ENCODE assay signal across 24 cellular contexts in genomic region chr20:33969563-33969962, GRCh38. TPM values are rescaled to one million over a fixed set of nuclear protein-coding genes. Genes with fewer than 3 reads are reported as not detected.
A peak's percentile ranks its signal among the peaks of the same experiment; 100 is the strongest.
DNase-seq lines count a peak whose midpoint lies in the region; ATAC-seq, FAIRE-seq and TF ChIP-seq lines count a peak whose summit lies in the region.
"Had no signal": no experiment of that assay in that cellular context is flagged by ENCODE, and none has a peak within 500 bp of the region (broad histone marks: within the 10 kb centered on the region; RNA-seq: fewer than 3 reads in every experiment).

No MANE protein-coding gene starts in this region.

- no peak for TF ChIP-seq POLR2A in HepG2 (IDR thresholded peaks at IDR 0.05; ENCODE audit: insufficient read depth in 1 of 2, low read depth in 2 of 2, low read length in 2 of 2)
- no peak for TF ChIP-seq POLR2A in right lobe of liver (IDR thresholded peaks at IDR 0.05)

- no peak overlapping the region for H3K4me2 ChIP-seq in HepG2 (ENCODE audit: low read depth, low read length)
- H3K4me2 ChIP-seq: A549; BLaER1 treated with 17β-estradiol and CSF1 and Interleukin-3, amounts not matched to agents 10 nM and 100 nM had no signal

- TF ChIP-seq CTCF in HepG2 (CRISPR knock-in tag; IDR thresholded peaks at IDR 0.05), result no peak
- no peak for TF ChIP-seq CTCF in right lobe of liver (IDR thresholded peaks at IDR 0.05)
- TF ChIP-seq CTCF in chondrocyte (IDR thresholded peaks at IDR 0.05), result no peak
- no peak for TF ChIP-seq CTCF in tibial artery (IDR thresholded peaks at IDR 0.05)

- H3K27me3 Mint-ChIP-seq in chondrocyte (ENCODE audit: low read depth), result peaks cover 2% of the 10 kb centered on the region
- H3K27me3 Mint-ChIP-seq: CD4-positive, alpha-beta T cell had no signal

- no peak overlapping the region for H2AFZ ChIP-seq in HepG2 (ENCODE audit: low read length)

- no peak for TF ChIP-seq EP300 in HepG2 (IDR thresholded peaks at IDR 0.05; ENCODE audit: low read depth in 2 of 2, low read length in 2 of 2)
- no peak for TF ChIP-seq EP300 in HepG2 (CRISPR knock-in tag; IDR thresholded peaks at IDR 0.05; ENCODE audit: borderline replicate concordance)

- in situ Hi-C loops in HepG2 (cut with HindIII; ENCODE audit: extremely low pct_ligation_motif_present, low pct_unique_long_range_greater_than_20kb), result no loop called here

- DNase-seq in HepG2 (ENCODE audit: low spot score), result no peak
- no peak for DNase-seq in right lobe of liver
- no peak for DNase-seq in chondrocyte (ENCODE audit: low spot score)
- no peak for DNase-seq in tibial artery
- no peak for DNase-seq in pons (ENCODE audit: low spot score)
- DNase-seq: 8988T; ACHN; AML-193; BE2C; CD4-positive, alpha-beta T cell; CD8-positive, alpha-beta memory T cell; DMS53; DMS79 treated with DMSO at 0.1 percent for 48 hours; GF-D8; GOT3; H7; HCEC 1CT had no signal

- 36% methylated on average over 4 of the region's 4 CpGs for WGBS in HepG2 (ENCODE audit: low lambda C conversion rate)
- WGBS in right lobe of liver (ENCODE audit: insufficient coverage, low coverage, low lambda C conversion rate, missing lambda C conversion rate), result 76% methylated on average over 4 of the region's 4 CpGs

- no TSS peak for BruUV-seq in HepG2 (replicated peaks; lab: Mats Ljungman, UMichigan)

- H3K9me3 ChIP-seq in HepG2 (ENCODE audit: low read length), result no peaks in the 10 kb centered on the region
- H3K9me3 ChIP-seq in right lobe of liver, result no peaks in the 10 kb centered on the region
- no peaks in the 10 kb centered on the region for H3K9me3 ChIP-seq in tibial artery
- H3K9me3 ChIP-seq: BE2C had no signal

- H3K36me3 Mint-ChIP-seq in chondrocyte (ENCODE audit: low read depth), result no peaks in the 10 kb centered on the region
- H3K36me3 Mint-ChIP-seq: CD14-positive monocyte; CD8-positive, alpha-beta memory T cell had no signal

- no peaks in the 10 kb centered on the region for H3K4me1 ChIP-seq in HepG2 (ENCODE audit: insufficient read depth, low read length)
- H3K4me1 ChIP-seq in right lobe of liver, result no peaks in the 10 kb centered on the region
- peaks cover 0 to 48% (median 11%) of the 10 kb centered on the region in 4 donors for H3K4me1 ChIP-seq in tibial artery
- H3K4me1 ChIP-seq: A549, BE2C had no signal

- no peaks in the 10 kb centered on the region for H3K79me2 ChIP-seq in HepG2 (ENCODE audit: insufficient read depth, low read length)

- peaks cover 7% of the 10 kb centered on the region for H3K9me3 Mint-ChIP-seq in chondrocyte (ENCODE audit: low read depth)
- H3K9me3 Mint-ChIP-seq: CD4-positive, alpha-beta T cell; CD8-positive, alpha-beta memory T cell had no signal

- POLR2A ChIA-PET in HepG2 (lab: Yijun Ruan, JAX), result interaction anchor here (1.4 kb wide), 1 partner anchor 23 kb away, joined by 7 read pairs; the partner anchor contains the start of gene RALY

- CTCF ChIA-PET in HepG2 (lab: Yijun Ruan, JAX; ENCODE audit: low intra/inter-chr PET ratio, low total read pairs), result no interaction called here

- no peak for FAIRE-seq in HepG2 (lab: Jason Lieb, UNC)
- FAIRE-seq: A549, GM12891, GM18507 had no signal

- peak; percentile 29; the same call in 1 of the 3 replicates for ATAC-seq in HepG2
- no peak for ATAC-seq in right lobe of liver
- ATAC-seq in HG03439 (IDR thresholded peaks at IDR 0.05; ENCODE audit: unreplicated experiment), result no peak
- no peak for ATAC-seq in HG02973 (IDR thresholded peaks at IDR 0.05; ENCODE audit: unreplicated experiment)
- ATAC-seq: A549 had no signal

- intact Hi-C loops in HepG2 (cut with micrococcal nuclease; ENCODE audit: unreplicated experiment), result no loop called here
- intact Hi-C loops in right lobe of liver (cut with DNase I), result no loop called here
- intact Hi-C loops in tibial artery (cut with DNase I; ENCODE audit: low total_unique reads), result no loop called here

- H3K27me3 ChIP-seq in HepG2 (ENCODE audit: control insufficient read depth in 1 of 2, insufficient read depth in 2 of 2, low read length in 2 of 2), result peaks cover 3 to 35% of the 10 kb centered on the region in 2 experiments; a peak in 3 of 5 replicates
- no peaks in the 10 kb centered on the region for H3K27me3 ChIP-seq in right lobe of liver
- H3K27me3 ChIP-seq in tibial artery, result no peaks in the 10 kb centered on the region
- H3K27me3 ChIP-seq: BE2C; BLaER1 treated with 17β-estradiol and CSF1 and Interleukin-3, amounts not matched to agents 10 nM and 100 nM had no signal

- no peak for TF ChIP-seq RAD21 in HepG2 (CRISPR knock-in tag; IDR thresholded peaks at IDR 0.05)

- H4K20me1 ChIP-seq in HepG2 (ENCODE audit: insufficient read depth, low read length), result no peaks in the 10 kb centered on the region
- H4K20me1 ChIP-seq: BLaER1 treated with 17β-estradiol and CSF1 and Interleukin-3, amounts not matched to agents 10 nM and 100 nM had no signal

- H3K9ac ChIP-seq in HepG2 (ENCODE audit: insufficient read depth, low read depth, low read length), result no peak overlapping the region
- H3K9ac ChIP-seq: BLaER1 treated with 17β-estradiol and CSF1 and Interleukin-3, amounts not matched to agents 10 nM and 100 nM had no signal

- H3K36me3 ChIP-seq in HepG2 (replicated peaks in 1 of 2; ENCODE audit: control insufficient read depth in 1 of 2, insufficient read depth in 2 of 2, low read length in 2 of 2) (no peaks in the 10 kb centered on the region), right lobe of liver (no peaks in the 10 kb centered on the region), tibial artery (no peaks in the 10 kb centered on the region)
- H3K36me3 ChIP-seq: BE2C; BLaER1 treated with 17β-estradiol and CSF1 and Interleukin-3, amounts not matched to agents 10 nM and 100 nM had no signal

- no peak overlapping the region for H3K4me3 ChIP-seq in HepG2 (replicated peaks in 1 of 3; ENCODE audit: insufficient read depth in 1 of 3, low read depth in 2 of 3, low read length in 3 of 3)
- H3K4me3 ChIP-seq in right lobe of liver, result no peak overlapping the region
- H3K4me3 ChIP-seq in tibial artery, result no peak overlapping the region
- H3K4me3 ChIP-seq: A549; BLaER1 treated with 17β-estradiol and CSF1 and Interleukin-3, amounts not matched to agents 10 nM and 100 nM had no signal

- H3K4me3 Mint-ChIP-seq in chondrocyte (ENCODE audit: unreplicated experiment), result no peak overlapping the region
- H3K4me3 Mint-ChIP-seq: CD14-positive monocyte; CD4-positive, alpha-beta T cell; CD8-positive, alpha-beta memory T cell had no signal

- peaks cover 13% of the 10 kb centered on the region for H3K4me1 Mint-ChIP-seq in chondrocyte (ENCODE audit: low read depth)
- H3K4me1 Mint-ChIP-seq: CD8-positive, alpha-beta memory T cell had no signal

- H3K27ac ChIP-seq in HepG2 (ENCODE audit: extremely low read length, insufficient read depth, low read length) (no peak overlapping the region), right lobe of liver (no peak overlapping the region), tibial artery (peak overlapping the region; percentile 5 to 27)
- H3K27ac ChIP-seq: A549; BLaER1 treated with 17β-estradiol and CSF1 and Interleukin-3, amounts not matched to agents 10 nM and 100 nM had no signal

- H3K27ac Mint-ChIP-seq in chondrocyte (ENCODE audit: unreplicated experiment), result peak overlapping the region; percentile 11
- H3K27ac Mint-ChIP-seq: CD14-positive monocyte; CD4-positive, alpha-beta T cell; CD8-positive, alpha-beta memory T cell had no signal

TF ChIP-seq in HepG2, 621 proteins besides CTCF, POLR2A, EP300 and RAD21:
- TF ChIP-seq ZNF432 (CRISPR knock-in tag; IDR thresholded peaks at IDR 0.05; ENCODE audit: borderline replicate concordance), result no peak
- TF ChIP-seq KLF9 (CRISPR knock-in tag; IDR thresholded peaks at IDR 0.05; ENCODE audit: low read depth), result no peak
- no peak for TF ChIP-seq ZNF605 (CRISPR knock-in tag; IDR thresholded peaks at IDR 0.05)
- no peak for TF ChIP-seq ZNF747 (CRISPR knock-in tag; IDR thresholded peaks at IDR 0.05; ENCODE audit: borderline replicate concordance)
- TF ChIP-seq MAF1 (CRISPR knock-in tag; IDR thresholded peaks at IDR 0.05; ENCODE audit: borderline replicate concordance), result no peak
- TF ChIP-seq SALL2 (CRISPR knock-in tag; IDR thresholded peaks at IDR 0.05), result no peak
- no peak for TF ChIP-seq GTF3A (CRISPR knock-in tag; conservative IDR thresholded peaks at IDR 0.05)
- TF ChIP-seq MEIS1 (CRISPR knock-in tag; IDR thresholded peaks at IDR 0.05; ENCODE audit: borderline replicate concordance), result no peak

RNA-seq across cellular contexts. Expression of gene RALY, which starts 24.1 kb away (rescaled TPM):
- total RNA-seq in HepG2 (2016; rRNA removed; fragmentation: Illumina TruSeq; extraction: Trizol), result 186 and 213 TPM in 2 replicates
- 149 TPM in 2 replicates for total RNA-seq in HepG2 (2016; cell fraction: cytosol; rRNA removed; fragmentation: Illumina TruSeq; extraction: Trizol; ENCODE audit: low read depth)
- 189 and 205 TPM in 2 replicates for total RNA-seq in HepG2 (2016; cell fraction: insoluble cytoplasmic fraction; rRNA removed; fragmentation: Illumina TruSeq; extraction: Trizol)
- total RNA-seq in HepG2 (2016; cell fraction: membrane; rRNA removed; fragmentation: Illumina TruSeq; extraction: Trizol), result 212 and 253 TPM in 2 replicates
- 108 and 117 TPM in 2 replicates for total RNA-seq in HepG2 (2016; cell fraction: nucleus; rRNA removed; fragmentation: Illumina TruSeq; extraction: Trizol)
- 178 and 179 TPM in 2 replicates for polyA plus RNA-seq in HepG2 (2011; rRNA removed)
- polyA plus RNA-seq in HepG2 (2011; cell fraction: cytosol; rRNA removed), result 154 and 230 TPM in 2 replicates
- 90.5 and 93.6 TPM in 2 replicates for polyA plus RNA-seq in HepG2 (2011; cell fraction: nucleus; rRNA removed)
- polyA plus RNA-seq in HepG2 (2012), result 139 and 151 TPM in 2 replicates
- polyA plus RNA-seq in HepG2 (2016; cell fraction: cytosol; fragmentation: Illumina TruSeq; extraction: Trizol; ENCODE audit: low read depth), result 205 and 264 TPM in 2 replicates
- polyA plus RNA-seq in HepG2 (2016; cell fraction: insoluble cytoplasmic fraction; fragmentation: Illumina TruSeq; extraction: Trizol; ENCODE audit: low read depth), result 400 and 432 TPM in 2 replicates
- polyA plus RNA-seq in HepG2 (2016; cell fraction: membrane; fragmentation: Illumina TruSeq; extraction: Trizol; ENCODE audit: low read depth), result 287 and 342 TPM in 2 replicates
- polyA plus RNA-seq in HepG2 (2016; cell fraction: nucleus; fragmentation: Illumina TruSeq; extraction: Trizol; ENCODE audit: insufficient read depth, low read depth), result 252 and 257 TPM in 2 replicates
- 148 and 200 TPM in 2 replicates for polyA minus RNA-seq in HepG2 (2011; rRNA and poly(A)+ RNA removed; ENCODE audit: low replicate concordance)
- polyA minus RNA-seq in HepG2 (2011; cell fraction: cytosol; rRNA and poly(A)+ RNA removed), result 99.8 and 102 TPM in 2 replicates
- polyA minus RNA-seq in HepG2 (2011; cell fraction: nucleus; rRNA and poly(A)+ RNA removed), result 75.0 and 76.2 TPM in 2 replicates
- total RNA-seq in right lobe of liver, result 10 to 100 TPM; 24.8 to 42.1 (median 33.4) TPM
- 78.7 to 169 TPM (median 168 TPM) in 3 replicates for total RNA-seq in chondrocyte

Comparison
In these comparisons a context has a peak if more than half of its experiments do, and no peak if none do; other contexts are left out.
1. H3K27ac ChIP-seq: peak in tibial artery (2 of 2); none in HepG2 (single experiment) and right lobe of liver (0 of 3).